16 cellular contexts compared by ENCODE assay signal in the genomic region with DNA sequence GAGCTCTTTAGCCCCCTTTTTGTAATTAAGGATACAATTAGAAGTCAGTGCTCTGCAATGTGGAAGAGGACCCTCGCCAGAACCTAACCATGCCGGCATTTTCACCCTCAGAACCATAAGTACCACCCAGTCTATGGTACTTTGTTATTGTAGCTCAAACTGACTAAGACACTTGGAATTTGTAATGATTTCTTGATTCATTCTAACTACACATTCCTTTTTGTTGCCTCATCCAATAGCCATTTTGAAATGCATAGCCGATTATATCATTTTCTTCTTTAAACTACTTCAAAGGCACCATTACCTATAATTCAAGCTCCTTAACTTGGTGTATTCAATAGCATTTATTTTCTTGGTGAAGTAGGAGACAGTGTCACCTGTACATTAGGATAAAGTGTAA.
DNase-seq lines count a peak whose midpoint lies in the region; ATAC-seq, FAIRE-seq and TF ChIP-seq lines count a peak whose summit lies in the region.
"Had no signal": no experiment of that assay in that cellular context is flagged by ENCODE, and none has a peak within 500 bp of the region (broad histone marks: within the 10 kb centered on the region; RNA-seq: fewer than 3 reads in every experiment).

No MANE protein-coding gene starts in this region.

- H3K9me3 Mint-ChIP-seq in astrocyte (ENCODE audit: unreplicated experiment), result no peaks in the 10 kb centered on the region
- H3K9me3 Mint-ChIP-seq: GM23338, type B pancreatic cell had no signal

- no peak overlapping the region for H2BK15ac ChIP-seq in neuronal stem cell (ENCODE audit: low read length)

- no peak overlapping the region for H4K91ac ChIP-seq in neuronal stem cell (ENCODE audit: low read depth, low read length, poor library complexity)

- H3K27ac ChIP-seq in A549 (peak overlapping the region in 1 of 2 experiments; percentile 62; a peak in 3 of 6 replicates), astrocyte (ENCODE audit: low read depth, low read length) (peak overlapping the region; percentile 56), neuronal stem cell (replicated peaks; ENCODE audit: low read length) (no peak overlapping the region)
- H3K27ac ChIP-seq: colonic mucosa, heart right ventricle had no signal

- no peaks in the 10 kb centered on the region for H3K79me1 ChIP-seq in neuronal stem cell (ENCODE audit: low read depth, low read length)

- POLR2A ChIA-PET in A549 (lab: Yijun Ruan, JAX), result no interaction called here

- H3K4me2 ChIP-seq in A549, result 0 out of 3 replicates have a peak overlapping the region, but pooled peaks have one; percentile 15
- peak overlapping the region; percentile 51 for H3K4me2 ChIP-seq in astrocyte (ENCODE audit: low read length)
- H3K4me2 ChIP-seq in neuronal stem cell (ENCODE audit: insufficient read depth, low read length, poor library complexity, severe bottlenecking), result no peak overlapping the region
- H3K4me2 ChIP-seq: GM23338 had no signal

- ATAC-seq in A549 (peak in 1 of 2 experiments; percentile 48; a peak in 2 of 6 replicates), GM21447 (IDR thresholded peaks at IDR 0.05; ENCODE audit: unreplicated experiment) (no peak), left cardiac atrium (no peak)
- ATAC-seq: GM23338, heart right ventricle had no signal

- no peak overlapping the region for H3K18ac ChIP-seq in neuronal stem cell (ENCODE audit: low read length)

- no peak for TF ChIP-seq EP300 in A549 (IDR thresholded peaks at IDR 0.05)

- H3K9ac ChIP-seq in astrocyte (ENCODE audit: low read length) (no peak overlapping the region), neuronal stem cell (ENCODE audit: low read depth, low read length, poor library complexity) (no peak overlapping the region)

- 54% methylated on average over 3 of the region's 3 CpGs for WGBS in A549 (ENCODE audit: missing lambda C conversion rate)
- WGBS in neuronal stem cell (ENCODE audit: extremely low coverage in 2 of 2, insufficient read length in 2 of 2, insufficient replicate concordance in 1 of 2), 2 donors, result no CpG with 5 or more reads among the region's 3 CpGs

- H3K36me3 Mint-ChIP-seq in astrocyte (ENCODE audit: low read depth, unreplicated experiment), result peaks cover 44% of the 10 kb centered on the region

- peaks cover 16% of the 10 kb centered on the region for H3K4me1 Mint-ChIP-seq in astrocyte (ENCODE audit: low read depth, unreplicated experiment)

- no peaks in the 10 kb centered on the region for H3K9me3 ChIP-seq in A549
- no peaks in the 10 kb centered on the region for H3K9me3 ChIP-seq in astrocyte (ENCODE audit: insufficient read depth, low read depth, low read length)
- H3K9me3 ChIP-seq in neuronal stem cell (replicated peaks in 1 of 2; ENCODE audit: control insufficient read depth in 2 of 2, insufficient read depth in 1 of 2, low read depth in 1 of 2, low read length in 2 of 2), result no peaks in the 10 kb centered on the region
- H3K9me3 ChIP-seq: colonic mucosa, heart right ventricle had no signal

- no peak overlapping the region for H2AFZ ChIP-seq in astrocyte (ENCODE audit: low read depth, low read length)
- H2AFZ ChIP-seq in neuronal stem cell (ENCODE audit: low read length), result no peak overlapping the region
- H2AFZ ChIP-seq: GM23338 had no signal

- no peak for TF ChIP-seq RAD21 in A549 (conservative IDR thresholded peaks at IDR 0.05 in 1 of 2, IDR thresholded peaks at IDR 0.05 in 1 of 2)

- no peak overlapping the region for H3K4me3 Mint-ChIP-seq in astrocyte (ENCODE audit: unreplicated experiment)
- H3K4me3 Mint-ChIP-seq: GM23338, type B pancreatic cell had no signal

- no peak overlapping the region for H2BK120ac ChIP-seq in neuronal stem cell (ENCODE audit: low read depth, low read length)

- no peak for TF ChIP-seq CTCF in A549 (IDR thresholded peaks at IDR 0.05)
- no peak for TF ChIP-seq CTCF in astrocyte (IDR thresholded peaks at IDR 0.05; ENCODE audit: insufficient read depth, low read depth, low read length)
- no peak for TF ChIP-seq CTCF in fibroblast of villous mesenchyme (IDR thresholded peaks at IDR 0.05; ENCODE audit: insufficient read depth, low read depth, low read length)

- peaks cover 6% of the 10 kb centered on the region for H3K36me3 ChIP-seq in astrocyte (ENCODE audit: insufficient read depth, low read length)
- H3K36me3 ChIP-seq in neuronal stem cell (replicated peaks in 1 of 2; ENCODE audit: control insufficient read depth in 2 of 2, insufficient read depth in 2 of 2, low read length in 2 of 2), result peaks cover 0 to 15% of the 10 kb centered on the region in 2 donors
- H3K36me3 ChIP-seq: colonic mucosa had no signal

- H3K27me3 Mint-ChIP-seq in astrocyte (ENCODE audit: low read depth, unreplicated experiment), result no peaks in the 10 kb centered on the region
- H3K27me3 Mint-ChIP-seq: type B pancreatic cell had no signal

- peak overlapping the region; percentile 98 for H3K27ac Mint-ChIP-seq in astrocyte (ENCODE audit: unreplicated experiment)
- H3K27ac Mint-ChIP-seq: GM23338, type B pancreatic cell had no signal

- H3K4me1 ChIP-seq in A549 (peaks cover 20% of the 10 kb centered on the region), astrocyte (ENCODE audit: insufficient read depth, low read length) (peaks cover 4% of the 10 kb centered on the region), neuronal stem cell (ENCODE audit: control insufficient read depth in 2 of 2, insufficient read depth in 1 of 2, low read depth in 1 of 2, low read length in 2 of 2) (no peaks in the 10 kb centered on the region)
- H3K4me1 ChIP-seq: colonic mucosa, heart right ventricle had no signal

- H3K4ac ChIP-seq in neuronal stem cell (ENCODE audit: low read length), result no peak overlapping the region

- CTCF ChIA-PET in A549 (lab: Yijun Ruan, JAX), result no interaction called here

- H3K14ac ChIP-seq in neuronal stem cell (ENCODE audit: low read length), result no peak overlapping the region

- peak in 1 of 2 experiments; percentile 19 for DNase-seq in A549 (ENCODE audit: low read depth in 1 of 2, low spot score in 1 of 2)
- DNase-seq in HS-5 (ENCODE audit: low read depth), result peak; percentile 56
- peak; percentile 69 for DNase-seq in astrocyte (ENCODE audit: low read depth)
- DNase-seq in fibroblast of villous mesenchyme (ENCODE audit: low read depth), result peak; percentile 16
- no peak for DNase-seq in NCI-H446 treated with DMSO at 0.1 percent for 48 hours (lab: John Stamatoyannopoulos, UW)
- no peak for DNase-seq in left cardiac atrium
- no peak for DNase-seq in neuronal stem cell (ENCODE audit: low spot score)
- DNase-seq: activated naive CD4-positive, alpha-beta T cell treated with Interleukin-2 at 50 U/mL for 16 hours; colonic mucosa; DMS153; heart right ventricle; occipital lobe had no signal

- H3K79me2 ChIP-seq in astrocyte (ENCODE audit: insufficient read depth, low read length), result no peaks in the 10 kb centered on the region

- peak; percentile 18 for FAIRE-seq in A549 (lab: Jason Lieb, UNC)
- FAIRE-seq in astrocyte (lab: Jason Lieb, UNC), result peak; percentile 89
- FAIRE-seq: A204.1 had no signal

- intact Hi-C loops in left cardiac atrium (cut with DNase I), result no loop called here

- no peak overlapping the region for H4K8ac ChIP-seq in neuronal stem cell (ENCODE audit: low read depth, low read length)

- no peak overlapping the region for H3K4me3 ChIP-seq in A549
- peak overlapping the region; percentile 3 for H3K4me3 ChIP-seq in astrocyte (ENCODE audit: insufficient read depth, low read depth, low read length)
- no peak overlapping the region for H3K4me3 ChIP-seq in fibroblast of villous mesenchyme (ENCODE audit: low read depth, low read length)
- H3K4me3 ChIP-seq in neuronal stem cell (ENCODE audit: low read length in 2 of 2), result no peak overlapping the region
- H3K4me3 ChIP-seq: colonic mucosa, GM23338, heart right ventricle had no signal

- H4K20me1 ChIP-seq in astrocyte (ENCODE audit: insufficient read depth, low read length), result no peaks in the 10 kb centered on the region

- H3K23ac ChIP-seq in neuronal stem cell (ENCODE audit: low read depth, low read length, poor library complexity), result no peak overlapping the region

- TF ChIP-seq POLR2A in A549 (IDR thresholded peaks at IDR 0.05; ENCODE audit: low read length), result no peak

- no peak overlapping the region for H2BK5ac ChIP-seq in neuronal stem cell (ENCODE audit: low read length)

- H2BK12ac ChIP-seq in neuronal stem cell (ENCODE audit: low read length), result no peak overlapping the region

- H2AK5ac ChIP-seq in neuronal stem cell (ENCODE audit: low read depth, low read length), result no peak overlapping the region

- H3K27me3 ChIP-seq in astrocyte (ENCODE audit: insufficient read depth, low read length) (no peaks in the 10 kb centered on the region), neuronal stem cell (ENCODE audit: control insufficient read depth in 3 of 3, insufficient read depth in 3 of 3, low read depth in 1 of 3, low read length in 3 of 3) (no peaks in the 10 kb centered on the region)
- H3K27me3 ChIP-seq: colonic mucosa, heart right ventricle had no signal

TF ChIP-seq in A549, 52 proteins besides CTCF, POLR2A, EP300 and RAD21:
- TF ChIP-seq FOSL2 (IDR thresholded peaks at IDR 0.05) (peak; percentile 32; the same call in 1 of the 2 replicates), FOSL2 (CRISPR knock-in tag; IDR thresholded peaks at IDR 0.05) (peak; percentile 54), CEBPB (IDR thresholded peaks at IDR 0.05) (peak in 1 of 2 experiments; percentile 59; a peak in 1 of 4 replicates), TP53 (CRISPR knock-in tag; IDR thresholded peaks at IDR 0.05) (no peak)

Comparison
In these comparisons a context has a peak if more than half of its experiments do, and no peak if none do; other contexts are left out.
1. DNase-seq: peak in HS-5 (single experiment), astrocyte (single experiment) and fibroblast of villous mesenchyme (single experiment); none in NCI-H446 treated with DMSO at 0.1 percent for 48 hours (single experiment), left cardiac atrium (single experiment) and neuronal stem cell (single experiment).